18 cellular contexts compared by ENCODE assay signal in genomic region chr1:111212634-111213335, GRCh38. TPM values are rescaled to one million over a fixed set of nuclear protein-coding genes. Genes with fewer than 3 reads are reported as not detected.
DNase-seq lines count a peak whose midpoint lies in the region; ATAC-seq, FAIRE-seq and TF ChIP-seq lines count a peak whose summit lies in the region.
"Had no signal": no experiment of that assay in that cellular context is flagged by ENCODE, and none has a peak within 500 bp of the region (broad histone marks: within the 10 kb centered on the region; RNA-seq: fewer than 3 reads in every experiment).

No MANE protein-coding gene starts in this region.

- peaks cover 6% of the 10 kb centered on the region for H3K9me3 Mint-ChIP-seq in astrocyte (ENCODE audit: unreplicated experiment)

- peaks cover 9% of the 10 kb centered on the region for H3K27me3 ChIP-seq in astrocyte (ENCODE audit: insufficient read depth, low read length)
- no peaks in the 10 kb centered on the region for H3K27me3 ChIP-seq in neutrophil
- H3K27me3 ChIP-seq: upper lobe of left lung had no signal

- H3K36me3 Mint-ChIP-seq in astrocyte (ENCODE audit: low read depth, unreplicated experiment): peaks cover 2% of the 10 kb centered on the region

- H3K36me3 ChIP-seq in astrocyte (ENCODE audit: insufficient read depth, low read length) (no peaks in the 10 kb centered on the region), neutrophil (no peaks in the 10 kb centered on the region)
- H3K36me3 ChIP-seq: heart left ventricle, MG63, upper lobe of left lung had no signal

- DNase-seq in SKM-1 treated with dmso at 0.1 percent for 144 hours (lab: John Stamatoyannopoulos, UW; ENCODE audit: unreplicated experiment) (peak; percentile 43), SKM-1 (lab: John Stamatoyannopoulos, UW; ENCODE audit: unreplicated experiment) (no peak), KBM-7 (peak; percentile 37), astrocyte (ENCODE audit: low read depth) (no peak), HK-2 (ENCODE audit: unreplicated experiment) (no peak), Right ventricle myocardium superior (no peak), globus pallidus (ENCODE audit: low spot score) (no peak)
- DNase-seq: activated T-cell treated with anti-CD3 and anti-CD28 coated beads for 4 hours, DMS153, heart left ventricle, MG63, NCI-H446, occipital lobe, upper lobe of left lung had no signal

- H2AFZ ChIP-seq in astrocyte (ENCODE audit: low read depth, low read length): no peak overlapping the region

- no peaks in the 10 kb centered on the region for H3K79me2 ChIP-seq in astrocyte (ENCODE audit: insufficient read depth, low read length)

- in situ Hi-C loops in KBM-7 (cut with MboI; ENCODE audit: low pct_unique_long_range_greater_than_20kb, low sequenced_read_pairs): no loop called here

- H3K4me3 ChIP-seq in astrocyte (ENCODE audit: insufficient read depth, low read depth, low read length) (no peak overlapping the region), neutrophil (ENCODE audit: low read depth in 1 of 2, low read length in 1 of 2) (peak overlapping the region in 1 of 2 experiments; percentile 16)
- H3K4me3 ChIP-seq: heart left ventricle, MG63, upper lobe of left lung had no signal

- no peak for FAIRE-seq in astrocyte (lab: Jason Lieb, UNC)
- FAIRE-seq: A204.1, endometrium, TTC549 had no signal

- peaks cover 26% of the 10 kb centered on the region for H3K4me1 Mint-ChIP-seq in astrocyte (ENCODE audit: low read depth, unreplicated experiment)

- peak overlapping the region; percentile 16 for H3K4me3 Mint-ChIP-seq in astrocyte (ENCODE audit: unreplicated experiment)

- intact Hi-C loops in Right ventricle myocardium superior (cut with DNase I): no loop called here

- H3K27me3 Mint-ChIP-seq in astrocyte (ENCODE audit: low read depth, unreplicated experiment): peaks cover under 1% of the 10 kb centered on the region

- no peaks in the 10 kb centered on the region for H4K20me1 ChIP-seq in astrocyte (ENCODE audit: insufficient read depth, low read length)

- H3K9me3 ChIP-seq in astrocyte (ENCODE audit: insufficient read depth, low read depth, low read length) (no peaks in the 10 kb centered on the region), neutrophil (no peaks in the 10 kb centered on the region)
- H3K9me3 ChIP-seq: heart left ventricle, MG63, upper lobe of left lung had no signal

- H3K4me1 ChIP-seq in astrocyte (ENCODE audit: insufficient read depth, low read length): no peaks in the 10 kb centered on the region
- H3K4me1 ChIP-seq in neutrophil (ENCODE audit: control insufficient read depth in 1 of 2, insufficient read depth in 1 of 2, low read depth in 1 of 2, low read length in 1 of 2): peaks cover 41 to 48% of the 10 kb centered on the region in 2 experiments

- H3K4me2 ChIP-seq in astrocyte (ENCODE audit: low read length): no peak overlapping the region

- TF ChIP-seq CTCF in astrocyte (IDR thresholded peaks at IDR 0.05; ENCODE audit: insufficient read depth, low read depth, low read length): no peak
- TF ChIP-seq CTCF in neutrophil (IDR thresholded peaks at IDR 0.05): no peak

- H3K27ac Mint-ChIP-seq in astrocyte (ENCODE audit: unreplicated experiment): peak overlapping the region; percentile 37

- ATAC-seq in Right ventricle myocardium superior (ENCODE audit: poor library complexity): no peak
- ATAC-seq: heart left ventricle had no signal

- H3K27ac ChIP-seq in astrocyte (ENCODE audit: low read depth, low read length) (no peak overlapping the region), neutrophil (peak overlapping the region; percentile 76)
- H3K27ac ChIP-seq: upper lobe of left lung had no signal

- no peak overlapping the region for H3K9ac ChIP-seq in astrocyte (ENCODE audit: low read length)

RNA-seq across cellular contexts. Expression of gene DENND2D, which starts 12.3 kb away (rescaled TPM):
- total RNA-seq in astrocyte (0.18 TPM in 1 of 2 replicates, not detected in the other), Right ventricle myocardium superior (3.0 TPM)

RNA-seq across cellular contexts. Expression of gene CHI3L2, which starts 14.7 kb away (rescaled TPM):
- 0.65 TPM in 1 of 2 replicates, not detected in the other for total RNA-seq in astrocyte
- total RNA-seq in Right ventricle myocardium superior: 3.7 TPM

Comparison
In these comparisons a context has a peak if more than half of its experiments do, and no peak if none do; other contexts are left out.
1. DNase-seq: peak in SKM-1 treated with dmso at 0.1 percent for 144 hours (single experiment) and KBM-7 (single experiment); none in SKM-1 (single experiment), astrocyte (single experiment), HK-2 (single experiment), Right ventricle myocardium superior (single experiment) and globus pallidus (single experiment).